ENCODE assay signal across 8 cellular contexts in the genomic region with DNA sequence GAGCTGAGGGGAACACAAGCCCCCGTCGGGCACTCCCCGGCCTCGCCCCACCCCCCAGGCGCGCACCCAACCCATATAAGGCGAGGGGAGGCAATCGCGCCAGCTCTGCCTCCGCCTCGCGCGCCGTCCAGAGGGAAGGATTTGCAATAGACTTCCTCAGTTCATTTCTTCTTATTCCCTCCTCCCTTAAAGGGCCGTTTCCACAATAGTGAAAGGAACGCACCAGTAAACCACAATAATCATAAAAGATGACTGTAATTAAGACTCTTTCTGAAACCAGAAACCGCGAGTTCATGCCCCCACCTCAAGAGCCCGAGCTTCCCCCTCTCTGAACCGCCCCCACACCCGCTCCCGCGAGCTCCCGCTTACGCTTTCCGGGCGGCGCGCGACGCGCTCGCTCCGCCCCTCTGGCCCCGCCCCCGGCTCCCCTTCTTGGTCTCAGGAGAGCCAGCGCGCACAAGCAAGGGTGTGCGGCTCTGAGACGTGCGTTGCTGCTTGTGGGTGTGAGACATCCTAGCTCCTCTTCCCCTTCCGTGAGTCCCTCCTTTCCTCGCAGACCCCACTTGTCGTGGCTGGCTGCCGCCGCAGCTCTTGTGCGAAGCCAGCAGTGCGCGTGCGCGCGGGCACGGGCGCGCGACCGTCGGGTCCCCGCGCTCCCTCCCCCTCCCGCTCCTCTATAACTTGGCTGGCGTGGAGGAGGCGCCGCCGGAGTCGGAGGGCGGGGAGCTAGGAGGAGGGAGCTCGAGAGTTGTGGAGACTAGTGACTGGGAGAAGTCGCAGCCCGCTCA. TPM values are rescaled to one million over a fixed set of nuclear protein-coding genes. Genes with fewer than 3 reads are reported as not detected.
DNase-seq lines count a peak whose midpoint lies in the region; ATAC-seq and TF ChIP-seq lines count a peak whose summit lies in the region.

TSS of gene DIPK2A (plus strand) at position 457 of the 788 bp plus-strand sequence. CDS start 510 bp downstream, outside the sequence.

- H3K4me3 Mint-ChIP-seq in activated naive CD4-positive, alpha-beta T cell treated with anti-CD3 and anti-CD28 coated beads, Interleukin-2, amount 10 ng/mL, durations not matched to agents 7 days and 5 days, result peak within 1 kb of the TSS; percentile 91

- H3K27me3 ChIP-seq in gastroesophageal sphincter (no peaks in the 10 kb centered on the region), neutrophil (no peaks in the 10 kb centered on the region)

- peak within 1 kb of the TSS; percentile 98 for H3K27ac Mint-ChIP-seq in activated naive CD4-positive, alpha-beta T cell treated with anti-CD3 and anti-CD28 coated beads, Interleukin-2, amount 10 ng/mL, durations not matched to agents 7 days and 5 days

- 0% methylated on average over 8 to 17 of the region's 70 CpGs for WGBS in gastroesophageal sphincter (ENCODE audit: low coverage in 1 of 2), 2 donors

- CTCF ChIA-PET in activated naive CD4-positive, alpha-beta T cell treated with anti-CD3 and anti-CD28 coated beads, Interleukin-2, amount 10 ng/mL, durations not matched to agents 7 days and 5 days (lab: Charles Lee), result interaction anchor here (0.6 to 1.7 kb wide), 7 partner anchors 13 to 842 kb away, joined by 3 to 4 read pairs (median 4); no protein-coding TSS in a partner anchor

- TF ChIP-seq POLR2A in gastroesophageal sphincter (IDR thresholded peaks at IDR 0.05), result peak; percentile 92 to 96

- no peaks in the 10 kb centered on the region for H3K9me3 Mint-ChIP-seq in activated naive CD4-positive, alpha-beta T cell treated with anti-CD3 and anti-CD28 coated beads, Interleukin-2, amount 10 ng/mL, durations not matched to agents 7 days and 5 days

- no peaks in the 10 kb centered on the region for H3K36me3 Mint-ChIP-seq in activated naive CD4-positive, alpha-beta T cell treated with anti-CD3 and anti-CD28 coated beads, Interleukin-2, amount 10 ng/mL, durations not matched to agents 7 days and 5 days

- H3K36me3 ChIP-seq in SK-N-MC (ENCODE audit: insufficient read depth, low read length) (no peaks in the 10 kb centered on the region), gastroesophageal sphincter (no peaks in the 10 kb centered on the region), neutrophil (no peaks in the 10 kb centered on the region)

- DNase-seq in NCI-H1048 (lab: John Stamatoyannopoulos, UW) (peak; percentile 90), SK-N-MC (ENCODE audit: low read depth, low spot score) (peak; percentile 93)
- DNase-seq in activated naive CD4-positive, alpha-beta T cell treated with anti-CD3 and anti-CD28 coated beads, Interleukin-2, amount 10 ng/mL, durations not matched to agents 7 days and 5 days, result peak; percentile 95

- H3K9ac ChIP-seq in SK-N-MC (ENCODE audit: insufficient read length), result peak within 1 kb of the TSS; percentile 89

- H3K27me3 Mint-ChIP-seq in activated naive CD4-positive, alpha-beta T cell treated with anti-CD3 and anti-CD28 coated beads, Interleukin-2, amount 10 ng/mL, durations not matched to agents 7 days and 5 days, result peaks cover 12% of the 10 kb centered on the region

- H3K4me3 ChIP-seq in GM08714 (ENCODE audit: low read length) (peak within 1 kb of the TSS; percentile 85), SK-N-MC (peak within 1 kb of the TSS; percentile 92), gastroesophageal sphincter (peak within 1 kb of the TSS; percentile 64 to 92), neutrophil (ENCODE audit: low read depth in 1 of 2, low read length in 1 of 2) (peak within 1 kb of the TSS; percentile 92 to 98)

- H3K27ac ChIP-seq in SK-N-MC, result peak within 1 kb of the TSS; percentile 95
- H3K27ac ChIP-seq in gastroesophageal sphincter, result peak within 1 kb of the TSS; percentile 70 to 98 (median 96)
- H3K27ac ChIP-seq in neutrophil, result peak within 1 kb of the TSS; percentile 96

- ATAC-seq in HG02588 (IDR thresholded peaks at IDR 0.05; ENCODE audit: unreplicated experiment) (peak; percentile 56), gastroesophageal sphincter (peak; percentile 91)

- peaks cover 31% of the 10 kb centered on the region for H3K4me1 Mint-ChIP-seq in activated naive CD4-positive, alpha-beta T cell treated with anti-CD3 and anti-CD28 coated beads, Interleukin-2, amount 10 ng/mL, durations not matched to agents 7 days and 5 days

- TF ChIP-seq CTCF in gastroesophageal sphincter (IDR thresholded peaks at IDR 0.05) (no peak), neutrophil (IDR thresholded peaks at IDR 0.05) (no peak), subcutaneous adipose tissue (IDR thresholded peaks at IDR 0.05; ENCODE audit: low read depth) (no peak)

- no peak for TF ChIP-seq EP300 in gastroesophageal sphincter (IDR thresholded peaks at IDR 0.05)

- H3K9me3 ChIP-seq in SK-N-MC (ENCODE audit: low read depth, low read length), result no peaks in the 10 kb centered on the region
- H3K9me3 ChIP-seq in gastroesophageal sphincter, result no peaks in the 10 kb centered on the region
- no peaks in the 10 kb centered on the region for H3K9me3 ChIP-seq in neutrophil

- H3K4me1 ChIP-seq in gastroesophageal sphincter (peaks cover 0 to 32% (median 0%) of the 10 kb centered on the region in 3 donors), neutrophil (ENCODE audit: control insufficient read depth in 1 of 2, insufficient read depth in 1 of 2, low read depth in 1 of 2, low read length in 1 of 2) (peaks cover 36 to 39% of the 10 kb centered on the region in 2 experiments)

RNA-seq across cellular contexts. Expression of gene DIPK2A, which starts in this region (rescaled TPM):
- 10 to 100 TPM; 27.2 to 56.7 (median 44.2) TPM for total RNA-seq in gastroesophageal sphincter
- 10 to 100 TPM; 18.9 to 30.9 (median 21.7) TPM for total RNA-seq in subcutaneous adipose tissue

Comparison
In these comparisons a context has a peak if more than half of its experiments do, and no peak if none do; other contexts are left out.
1. Peak in every context shown above with its lines: DNase-seq, ATAC-seq, H3K4me3 ChIP-seq and H3K27ac ChIP-seq.